In the genomic region with DNA sequence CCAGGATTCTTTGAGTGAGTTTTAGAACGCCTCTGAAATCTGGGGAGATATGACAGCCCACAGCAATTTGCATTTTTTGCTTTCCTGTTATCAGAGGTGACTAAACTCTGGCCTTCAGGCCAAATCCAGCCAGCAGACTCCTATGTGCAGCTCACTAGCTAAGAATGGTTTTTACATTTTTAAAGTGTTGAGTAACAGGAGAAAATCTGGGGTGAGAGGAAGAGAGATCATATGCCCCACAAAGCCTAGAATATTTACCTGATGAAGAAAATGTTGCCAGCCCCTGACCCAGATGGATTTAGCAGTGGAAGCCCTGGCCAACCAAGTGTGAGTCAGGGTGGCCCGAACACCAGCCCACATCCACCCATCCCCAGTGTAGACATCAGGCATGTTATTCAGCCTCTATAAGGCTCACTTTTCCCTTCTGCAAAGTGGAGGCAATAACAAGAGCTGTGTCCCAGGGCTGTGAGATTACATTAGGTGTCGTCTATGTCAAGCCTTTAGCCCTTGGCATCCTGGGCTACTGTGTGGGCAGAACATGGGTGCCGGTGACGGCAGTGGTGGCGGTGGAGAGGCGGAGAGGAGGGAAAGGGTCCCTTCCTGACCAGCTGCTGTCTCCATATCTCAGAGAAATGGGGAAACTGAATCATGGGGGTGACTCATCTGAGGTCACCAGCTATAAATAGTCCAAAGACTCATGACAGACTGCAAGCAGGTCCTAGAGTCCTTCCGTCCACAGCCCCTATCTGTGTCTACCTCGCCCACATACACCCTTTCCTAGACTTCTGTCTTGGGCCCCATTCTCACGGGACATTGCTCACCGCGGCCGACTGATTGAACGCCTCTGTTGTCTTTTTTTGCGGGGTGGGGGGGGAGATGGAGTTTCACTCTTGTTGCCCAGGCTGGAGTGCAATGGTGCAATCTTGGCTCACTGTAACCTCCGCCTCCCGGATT, we compare ENCODE assay signal across 8 cellular contexts. TPM values are rescaled to one million over a fixed set of nuclear protein-coding genes. Genes with fewer than 3 reads are reported as not detected.
A peak's percentile ranks its signal among the peaks of the same experiment; 100 is the strongest.
DNase-seq lines count a peak whose midpoint lies in the region; ATAC-seq and TF ChIP-seq lines count a peak whose summit lies in the region.

No MANE protein-coding gene starts in this region.

- H3K9ac ChIP-seq in stomach smooth muscle (ENCODE audit: low read length in 2 of 2) = no peak overlapping the region

- peak overlapping the region in 8 of 9 donors; percentile 10 to 85 (median 56) for H3K27ac Mint-ChIP-seq in naive thymus-derived CD4-positive, alpha-beta T cell

- peak overlapping the region in 41 of 59 donors; percentile 3 to 84 (median 57) for H3K27ac ChIP-seq in dorsolateral prefrontal cortex
- no peak overlapping the region for H3K27ac ChIP-seq in naive thymus-derived CD4-positive, alpha-beta T cell (ENCODE audit: low read depth, low read length)
- peak overlapping the region; percentile 18 for H3K27ac ChIP-seq in stomach smooth muscle (ENCODE audit: low read length)

- H3K36me3 Mint-ChIP-seq in naive thymus-derived CD4-positive, alpha-beta T cell = no peaks in the 10 kb centered on the region

- peak; percentile 74 for ATAC-seq in GM19467 (IDR thresholded peaks at IDR 0.05; ENCODE audit: unreplicated experiment)
- ATAC-seq in naive thymus-derived CD4-positive, alpha-beta T cell = peak; percentile 86

- H3K4me1 ChIP-seq in naive thymus-derived CD4-positive, alpha-beta T cell (ENCODE audit: control insufficient read depth in 2 of 2, insufficient read depth in 2 of 2, low read length in 2 of 2) = peaks cover 0 to 25% of the 10 kb centered on the region in 2 donors
- H3K4me1 ChIP-seq in stomach smooth muscle (ENCODE audit: control insufficient read depth, insufficient read depth, low read length) = peaks cover 8% of the 10 kb centered on the region

- DNase-seq in AML-193 (lab: John Stamatoyannopoulos, UW) (peak; percentile 61 to 71), HK-2 (ENCODE audit: unreplicated experiment) (peak; percentile 72), dorsolateral prefrontal cortex (peak in 1 of 10 donors; percentile 28), NCI-H82 treated with DMSO at 0.1 percent for 48 hours (lab: John Stamatoyannopoulos, UW; ENCODE audit: unreplicated experiment) (no peak)
- DNase-seq in activated CD4-positive, alpha-beta T cell treated with anti-CD3 and anti-CD28 coated beads for 4 hours = peak; percentile 45 to 50
- DNase-seq in naive thymus-derived CD4-positive, alpha-beta T cell = peak in 3 of 9 donors; percentile 10 to 76 (median 25)

- H3K27me3 ChIP-seq in dorsolateral prefrontal cortex (no peaks in the 10 kb centered on the region), stomach smooth muscle (ENCODE audit: control insufficient read depth in 1 of 2, insufficient read depth in 2 of 2, low read length in 2 of 2) (no peaks in the 10 kb centered on the region)
- no peaks in the 10 kb centered on the region for H3K27me3 ChIP-seq in naive thymus-derived CD4-positive, alpha-beta T cell (ENCODE audit: control insufficient read depth in 2 of 2, insufficient read depth in 2 of 2, low read length in 2 of 2)

- no peaks in the 10 kb centered on the region for H3K9me3 Mint-ChIP-seq in naive thymus-derived CD4-positive, alpha-beta T cell

- peaks cover 0 to 6% (median 0%) of the 10 kb centered on the region in 5 donors for H3K27me3 Mint-ChIP-seq in naive thymus-derived CD4-positive, alpha-beta T cell

- no peaks in the 10 kb centered on the region for H3K9me3 ChIP-seq in naive thymus-derived CD4-positive, alpha-beta T cell (ENCODE audit: control insufficient read depth in 2 of 3, low read length in 3 of 3)
- H3K9me3 ChIP-seq in stomach smooth muscle (ENCODE audit: control insufficient read depth in 2 of 2, low read length in 2 of 2) = no peaks in the 10 kb centered on the region

- H3K4me3 Mint-ChIP-seq in naive thymus-derived CD4-positive, alpha-beta T cell = peak overlapping the region; percentile 35 to 75 (median 62)

- CTCF ChIA-PET in naive thymus-derived CD4-positive, alpha-beta T cell (lab: Charles Lee) = interaction anchor here (0.8 to 1.0 kb wide), 3 partner anchors 26 to 179 kb away, joined by 3 to 7 read pairs (median 5); no protein-coding TSS in a partner anchor

- intact Hi-C loops in dorsolateral prefrontal cortex (cut with DNase I) = no loop called here
- intact Hi-C loops in naive thymus-derived CD4-positive, alpha-beta T cell (cut with micrococcal nuclease) = loop anchor here in 1 of 2 donors (1.0 to 10.0 kb wide), 3 partner anchors 26 to 93 kb away; no protein-coding TSS in a partner anchor

- POLR2A ChIA-PET in naive thymus-derived CD4-positive, alpha-beta T cell (lab: Charles Lee) = interaction anchor here (1.1 to 2.1 kb wide), 3 partner anchors 26 to 93 kb away, joined by 3 to 13 read pairs (median 4); no protein-coding TSS in a partner anchor

- peaks cover 22 to 48% (median 33%) of the 10 kb centered on the region in 7 donors for H3K4me1 Mint-ChIP-seq in naive thymus-derived CD4-positive, alpha-beta T cell

- H3K4me3 ChIP-seq in dorsolateral prefrontal cortex (no peak overlapping the region), stomach smooth muscle (ENCODE audit: low read length in 2 of 2) (no peak overlapping the region)
- H3K4me3 ChIP-seq in naive thymus-derived CD4-positive, alpha-beta T cell (ENCODE audit: low read length) = no peak overlapping the region

- H3K36me3 ChIP-seq in naive thymus-derived CD4-positive, alpha-beta T cell (ENCODE audit: control insufficient read depth in 2 of 3, insufficient read depth in 3 of 3, low read length in 3 of 3) = no peaks in the 10 kb centered on the region
- no peaks in the 10 kb centered on the region for H3K36me3 ChIP-seq in stomach smooth muscle (ENCODE audit: control insufficient read depth in 2 of 2, insufficient read depth in 2 of 2, low read length in 2 of 2)

- no peak for TF ChIP-seq CTCF in dorsolateral prefrontal cortex (IDR thresholded peaks at IDR 0.05 in 54 of 56, conservative IDR thresholded peaks at IDR 0.05 in 2 of 56; ENCODE audit: low read depth in 1 of 56, partially characterized antibody in 56 of 56)

RNA-seq across cellular contexts. Expression of gene CD9, which starts 32.6 kb away (rescaled TPM):
- total RNA-seq in dorsolateral prefrontal cortex = 100 to 1,000 TPM in 60 of 120 experiments, 10 to 100 TPM in 60; 29.3 to 364 (median 99.0) TPM
- total RNA-seq in naive thymus-derived CD4-positive, alpha-beta T cell = 10 to 100 TPM in 1 of 5 experiments, 1 to 10 TPM in 4; 3.8 to 19.3 (median 7.5) TPM
- polyA plus RNA-seq in naive thymus-derived CD4-positive, alpha-beta T cell = 10 to 100 TPM; 12.0 to 15.5 TPM

RNA-seq across cellular contexts. Expression of gene VWF, which starts 43.1 kb away (rescaled TPM):
- 100 to 1,000 TPM in 52 of 120 experiments, 10 to 100 TPM in 68; 40.1 to 267 (median 91.6) TPM for total RNA-seq in dorsolateral prefrontal cortex
- total RNA-seq in naive thymus-derived CD4-positive, alpha-beta T cell = under 1 TPM in 3 of 5 experiments, not detected in 2; 0.21 to 0.34 (median 0.32) TPM
- polyA plus RNA-seq in naive thymus-derived CD4-positive, alpha-beta T cell = not detected

Comparison
In these comparisons a context has a peak if more than half of its experiments do, and no peak if none do; other contexts are left out.
1. RNA of gene VWF, which starts 43.1 kb away (total RNA-seq): 40.1 to 267 TPM in dorsolateral prefrontal cortex; 0.21 to 0.34 TPM in naive thymus-derived CD4-positive, alpha-beta T cell; every median in the first group is over 10 times any median in the second.